In genomic region chr16:10879681-10880589, GRCh38 we compare ENCODE assay signal across 9 cellular contexts. TPM values are rescaled to one million over a fixed set of nuclear protein-coding genes. Genes with fewer than 3 reads are reported as not detected.
DNase-seq lines count a peak whose midpoint lies in the region; ATAC-seq and TF ChIP-seq lines count a peak whose summit lies in the region.
"Had no signal": no experiment of that assay in that cellular context is flagged by ENCODE, and none has a peak within 500 bp of the region (broad histone marks: within the 10 kb centered on the region; RNA-seq: fewer than 3 reads in every experiment).

No MANE protein-coding gene starts in this region.

- no peaks in the 10 kb centered on the region for H3K9me2 ChIP-seq in MM.1S (replicated peaks; ENCODE audit: insufficient read depth, low read length)

- no peak for DNase-seq in GM12864 (ENCODE audit: low read depth)
- DNase-seq in MM.1S, result no peak
- DNase-seq in fibroblast of lung (ENCODE audit: low read depth in 2 of 2), result no peak
- DNase-seq in skeletal muscle cell (ENCODE audit: low read depth), result no peak
- no peak for DNase-seq in NCI-H510A treated with DMSO at 0.1 percent for 48 hours (lab: John Stamatoyannopoulos, UW)
- no peak for DNase-seq in SHP77 (lab: John Stamatoyannopoulos, UW)
- DNase-seq in NCI-H1417 (lab: John Stamatoyannopoulos, UW), result no peak
- DNase-seq: RPMI8226 had no signal

- peak overlapping the region; percentile 84; the same call in 1 of the 2 replicates for H3K27ac ChIP-seq in MM.1S (ENCODE audit: low read length)
- no peak overlapping the region for H3K27ac ChIP-seq in fibroblast of lung (ENCODE audit: insufficient read depth, low read length)

- TF ChIP-seq CTCF in GM12864 (IDR thresholded peaks at IDR 0.05; ENCODE audit: low read depth, low read length, missing control alignments) (peak; percentile 6), MM.1S (IDR thresholded peaks at IDR 0.05; ENCODE audit: low read length) (no peak), fibroblast of lung (conservative IDR thresholded peaks at IDR 0.05 in 1 of 2, IDR thresholded peaks at IDR 0.05 in 1 of 2; ENCODE audit: low read depth in 1 of 2, low read length in 2 of 2) (no peak)

- H3K4me3 ChIP-seq in GM12864 (ENCODE audit: low read depth, low read length) (peak overlapping the region; percentile 88), MM.1S (ENCODE audit: low read length) (peak overlapping the region; percentile 72), fibroblast of lung (replicated peaks in 1 of 4; ENCODE audit: control extremely low read depth in 1 of 4, insufficient read depth in 1 of 4, low read depth in 3 of 4, low read length in 4 of 4) (peak overlapping the region in 1 of 4 experiments; percentile 75), skeletal muscle cell (ENCODE audit: low read depth, low read length) (peak overlapping the region; percentile 51)

- H2AFZ ChIP-seq in MM.1S (ENCODE audit: low read length) (no peak overlapping the region), fibroblast of lung (ENCODE audit: low read length) (no peak overlapping the region)

- H4K20me1 ChIP-seq in MM.1S (ENCODE audit: insufficient read depth, low read length) (no peaks in the 10 kb centered on the region), fibroblast of lung (ENCODE audit: control insufficient read depth, extremely low read depth, insufficient read depth, low read length) (no peaks in the 10 kb centered on the region)

- H3K4me2 ChIP-seq in MM.1S (ENCODE audit: low read depth, low read length) (peak overlapping the region; percentile 80), fibroblast of lung (ENCODE audit: extremely low read depth, insufficient read depth, low read length) (peak overlapping the region; percentile 93)

- peak overlapping the region; percentile 59; the same call in 1 of the 2 replicates for H3K9ac ChIP-seq in MM.1S (ENCODE audit: low read length)
- no peak overlapping the region for H3K9ac ChIP-seq in fibroblast of lung (ENCODE audit: insufficient read depth, low read length)

- peaks cover 62% of the 10 kb centered on the region for H3F3A ChIP-seq in MM.1S (ENCODE audit: insufficient read depth, low read length)

- H3K4me1 ChIP-seq in MM.1S (ENCODE audit: low read length) (peaks cover 48% of the 10 kb centered on the region), fibroblast of lung (ENCODE audit: control insufficient read depth, extremely low read depth, insufficient read depth, low read length) (peaks cover 9% of the 10 kb centered on the region)

- H3K79me2 ChIP-seq in MM.1S (ENCODE audit: low read length) (peaks cover 64% of the 10 kb centered on the region), fibroblast of lung (ENCODE audit: control insufficient read depth, insufficient read depth, low read length) (no peaks in the 10 kb centered on the region)

- H3K36me3 ChIP-seq in MM.1S (replicated peaks; ENCODE audit: insufficient read depth, low read length) (no peaks in the 10 kb centered on the region), fibroblast of lung (ENCODE audit: control insufficient read depth, insufficient read depth, low read length) (no peaks in the 10 kb centered on the region)

- no peak for ATAC-seq in GM21619 (IDR thresholded peaks at IDR 0.05; ENCODE audit: unreplicated experiment)

- H3K27me3 ChIP-seq in MM.1S (replicated peaks; ENCODE audit: insufficient read depth, low read length), result no peaks in the 10 kb centered on the region
- no peaks in the 10 kb centered on the region for H3K27me3 ChIP-seq in fibroblast of lung (ENCODE audit: control insufficient read depth, insufficient read depth, low read length)

- H3K9me3 ChIP-seq in MM.1S (replicated peaks; ENCODE audit: insufficient read depth, low read length) (no peaks in the 10 kb centered on the region), fibroblast of lung (ENCODE audit: control insufficient read depth, insufficient read depth, low read depth, low read length) (no peaks in the 10 kb centered on the region)

RNA-seq across cellular contexts. Expression of gene CIITA, which starts 2.9 kb away (rescaled TPM):
- total RNA-seq in fibroblast of lung, result 0.51 and 0.66 TPM in 2 replicates
- polyA plus RNA-seq in fibroblast of lung, result 0.27 and 0.40 TPM in 2 replicates
- polyA plus RNA-seq in fibroblast of lung (2012), result 0.39 and 0.57 TPM in 2 replicates
- polyA minus RNA-seq in fibroblast of lung (ENCODE audit: low replicate concordance), result 0.59 and 0.98 TPM in 2 replicates
